Comparison of ENCODE assay signal across 1 cellular context in the genomic region with DNA sequence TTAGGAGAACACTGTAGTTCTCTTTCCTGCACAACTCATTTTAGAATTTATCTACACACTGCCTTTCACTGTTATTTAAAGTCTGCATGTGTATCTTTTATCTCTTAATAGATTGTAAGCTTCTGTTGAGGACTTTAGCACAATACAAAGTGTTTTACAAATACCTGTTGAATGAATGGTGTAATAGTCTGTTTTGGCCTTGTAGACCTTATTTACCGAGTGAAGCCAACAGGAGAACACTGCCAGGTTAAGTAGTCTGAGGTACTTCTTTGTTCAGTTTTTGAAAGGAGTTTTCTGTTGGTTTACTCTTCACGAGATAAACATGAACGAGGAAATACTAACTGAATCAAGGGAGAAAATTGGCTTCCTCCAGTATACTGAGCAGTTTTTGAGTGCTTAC.
A peak's percentile ranks its signal among the peaks of the same experiment; 100 is the strongest.
TF ChIP-seq lines count a peak whose summit lies in the region.

No MANE protein-coding gene starts in this region.

TF ChIP-seq in liver, 16 proteins besides CTCF, POLR2A, EP300 and RAD21 (continued from another document):
- TF ChIP-seq, protein P1, sequence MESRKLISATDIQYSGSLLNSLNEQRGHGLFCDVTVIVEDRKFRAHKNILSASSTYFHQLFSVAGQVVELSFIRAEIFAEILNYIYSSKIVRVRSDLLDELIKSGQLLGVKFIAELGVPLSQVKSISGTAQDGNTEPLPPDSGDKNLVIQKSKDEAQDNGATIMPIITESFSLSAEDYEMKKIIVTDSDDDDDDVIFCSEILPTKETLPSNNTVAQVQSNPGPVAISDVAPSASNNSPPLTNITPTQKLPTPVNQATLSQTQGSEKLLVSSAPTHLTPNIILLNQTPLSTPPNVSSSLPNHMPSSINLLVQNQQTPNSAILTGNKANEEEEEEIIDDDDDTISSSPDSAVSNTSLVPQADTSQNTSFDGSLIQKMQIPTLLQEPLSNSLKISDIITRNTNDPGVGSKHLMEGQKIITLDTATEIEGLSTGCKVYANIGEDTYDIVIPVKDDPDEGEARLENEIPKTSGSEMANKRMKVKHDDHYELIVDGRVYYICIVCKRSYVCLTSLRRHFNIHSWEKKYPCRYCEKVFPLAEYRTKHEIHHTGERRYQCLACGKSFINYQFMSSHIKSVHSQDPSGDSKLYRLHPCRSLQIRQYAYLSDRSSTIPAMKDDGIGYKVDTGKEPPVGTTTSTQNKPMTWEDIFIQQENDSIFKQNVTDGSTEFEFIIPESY (IDR thresholded peaks at IDR 0.05): peak; percentile 43
- TF ChIP-seq FOXA1 (IDR thresholded peaks at IDR 0.05) (peak; percentile 84), TAF1 (conservative IDR thresholded peaks at IDR 0.05) (no peak), NR2F2 (IDR thresholded peaks at IDR 0.05) (no peak), SP1 (IDR thresholded peaks at IDR 0.05) (peak; percentile 70), HNF4A (conservative IDR thresholded peaks at IDR 0.05) (peak; percentile 90 to 92), YY1 (IDR thresholded peaks at IDR 0.05) (peak; percentile 47), FOXA2 (IDR thresholded peaks at IDR 0.05) (peak; percentile 96), HNF4G (IDR thresholded peaks at IDR 0.05) (peak; percentile 76), EGR1 (IDR thresholded peaks at IDR 0.05; ENCODE audit: low read depth in 2 of 2) (no peak), GABPA (IDR thresholded peaks at IDR 0.05 in 1 of 2, conservative IDR thresholded peaks at IDR 0.05 in 1 of 2) (no peak), RXRA (IDR thresholded peaks at IDR 0.05) (peak; percentile 67 to 75)
- TF ChIP-seq, protein P2, sequence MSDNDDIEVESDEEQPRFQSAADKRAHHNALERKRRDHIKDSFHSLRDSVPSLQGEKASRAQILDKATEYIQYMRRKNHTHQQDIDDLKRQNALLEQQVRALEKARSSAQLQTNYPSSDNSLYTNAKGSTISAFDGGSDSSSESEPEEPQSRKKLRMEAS (IDR thresholded peaks at IDR 0.05): peak; percentile 27
- TF ChIP-seq, protein P3, sequence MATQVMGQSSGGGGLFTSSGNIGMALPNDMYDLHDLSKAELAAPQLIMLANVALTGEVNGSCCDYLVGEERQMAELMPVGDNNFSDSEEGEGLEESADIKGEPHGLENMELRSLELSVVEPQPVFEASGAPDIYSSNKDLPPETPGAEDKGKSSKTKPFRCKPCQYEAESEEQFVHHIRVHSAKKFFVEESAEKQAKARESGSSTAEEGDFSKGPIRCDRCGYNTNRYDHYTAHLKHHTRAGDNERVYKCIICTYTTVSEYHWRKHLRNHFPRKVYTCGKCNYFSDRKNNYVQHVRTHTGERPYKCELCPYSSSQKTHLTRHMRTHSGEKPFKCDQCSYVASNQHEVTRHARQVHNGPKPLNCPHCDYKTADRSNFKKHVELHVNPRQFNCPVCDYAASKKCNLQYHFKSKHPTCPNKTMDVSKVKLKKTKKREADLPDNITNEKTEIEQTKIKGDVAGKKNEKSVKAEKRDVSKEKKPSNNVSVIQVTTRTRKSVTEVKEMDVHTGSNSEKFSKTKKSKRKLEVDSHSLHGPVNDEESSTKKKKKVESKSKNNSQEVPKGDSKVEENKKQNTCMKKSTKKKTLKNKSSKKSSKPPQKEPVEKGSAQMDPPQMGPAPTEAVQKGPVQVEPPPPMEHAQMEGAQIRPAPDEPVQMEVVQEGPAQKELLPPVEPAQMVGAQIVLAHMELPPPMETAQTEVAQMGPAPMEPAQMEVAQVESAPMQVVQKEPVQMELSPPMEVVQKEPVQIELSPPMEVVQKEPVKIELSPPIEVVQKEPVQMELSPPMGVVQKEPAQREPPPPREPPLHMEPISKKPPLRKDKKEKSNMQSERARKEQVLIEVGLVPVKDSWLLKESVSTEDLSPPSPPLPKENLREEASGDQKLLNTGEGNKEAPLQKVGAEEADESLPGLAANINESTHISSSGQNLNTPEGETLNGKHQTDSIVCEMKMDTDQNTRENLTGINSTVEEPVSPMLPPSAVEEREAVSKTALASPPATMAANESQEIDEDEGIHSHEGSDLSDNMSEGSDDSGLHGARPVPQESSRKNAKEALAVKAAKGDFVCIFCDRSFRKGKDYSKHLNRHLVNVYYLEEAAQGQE (IDR thresholded peaks at IDR 0.05): peak; percentile 24
